Comparison of ENCODE assay signal across 1 cellular context in the genomic region with DNA sequence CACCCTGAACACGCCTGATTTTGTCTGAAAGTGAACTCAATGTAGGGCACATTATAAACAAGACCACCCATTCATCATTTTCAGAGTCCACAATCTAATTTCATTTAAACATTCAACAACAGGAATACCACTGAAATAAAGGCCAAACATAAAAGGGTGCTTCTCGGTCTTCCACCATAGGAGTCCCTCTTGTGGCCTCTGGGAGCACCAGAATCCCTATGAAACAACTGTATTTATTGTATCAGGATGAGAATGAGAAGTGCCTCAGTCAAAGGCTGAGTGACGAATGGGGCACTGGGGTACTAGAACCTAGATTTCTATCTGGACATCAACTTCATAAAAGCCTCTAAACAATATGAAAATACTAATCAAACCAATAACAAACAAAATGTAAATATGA.
A peak's percentile ranks its signal among the peaks of the same experiment; 100 is the strongest.
TF ChIP-seq lines count a peak whose summit lies in the region.

No MANE protein-coding gene starts in this region.

TF ChIP-seq in GM12878, 131 proteins besides CTCF, POLR2A, EP300 and RAD21:
- TF ChIP-seq RUNX3 (IDR thresholded peaks at IDR 0.05; ENCODE audit: low read length) (0 out of 2 replicates have a peak, but pooled peaks have one; percentile 0), SKIL (IDR thresholded peaks at IDR 0.05; ENCODE audit: low read depth, poor library complexity, severe bottlenecking) (no peak), RBBP5 (conservative IDR thresholded peaks at IDR 0.05) (no peak), STAT3 (IDR thresholded peaks at IDR 0.05; ENCODE audit: low read depth, low read length) (no peak)
